ENCODE assay signal across 22 cellular contexts in genomic region chr14:95776798-95777615, GRCh38.
DNase-seq lines count a peak whose midpoint lies in the region; ATAC-seq, FAIRE-seq and TF ChIP-seq lines count a peak whose summit lies in the region.
"Had no signal": no experiment of that assay in that cellular context is flagged by ENCODE, and none has a peak within 500 bp of the region (broad histone marks: within the 10 kb centered on the region; RNA-seq: fewer than 3 reads in every experiment).

No MANE protein-coding gene starts in this region.

- no peak overlapping the region for H2AK5ac ChIP-seq in H9 (ENCODE audit: insufficient read length, low read length)

- H3K4me2 ChIP-seq in A549, result no peak overlapping the region
- no peak overlapping the region for H3K4me2 ChIP-seq in H9 (ENCODE audit: insufficient read depth, insufficient read length, low read length)
- H3K4me2 ChIP-seq: SK-N-SH had no signal

- no peak overlapping the region for H2AFZ ChIP-seq in H9 (ENCODE audit: low read length)
- H2AFZ ChIP-seq: GM23248 had no signal

- H3K79me1 ChIP-seq in H9 (ENCODE audit: insufficient read depth, low read depth, low read length, poor library complexity, severe bottlenecking), result no peaks in the 10 kb centered on the region

- H3K36me3 Mint-ChIP-seq in H9 (ENCODE audit: insufficient read depth in 1 of 3, low read depth in 3 of 3) (no peaks in the 10 kb centered on the region), T-cell (no peaks in the 10 kb centered on the region)
- H3K36me3 Mint-ChIP-seq: CD14-positive monocyte, IgD-negative memory B cell had no signal

- H2BK12ac ChIP-seq in H9 (ENCODE audit: insufficient read length, low read depth, low read length), result no peak overlapping the region

- no peak overlapping the region for H4K5ac ChIP-seq in H9 (ENCODE audit: insufficient read length, low read depth, low read length)

- H2BK120ac ChIP-seq in H9 (ENCODE audit: low read depth, low read length, poor library complexity, severe bottlenecking), result no peak overlapping the region

- H2BK15ac ChIP-seq in H9 (ENCODE audit: low read depth, low read length), result no peak overlapping the region

- no peaks in the 10 kb centered on the region for H4K20me1 ChIP-seq in H9 (ENCODE audit: control insufficient read depth, insufficient read depth, insufficient read length)

- H3K9ac ChIP-seq in H9 (ENCODE audit: extremely low read depth, insufficient read length, low read length), result no peak overlapping the region
- H3K9ac ChIP-seq: GM23248, SK-N-SH had no signal

- no peaks in the 10 kb centered on the region for H3K9me3 ChIP-seq in A549
- H3K9me3 ChIP-seq in H9 (ENCODE audit: control insufficient read depth, low read depth, low read length), result no peaks in the 10 kb centered on the region
- H3K9me3 ChIP-seq: SK-N-SH had no signal

- H3K27me3 ChIP-seq in H9 (ENCODE audit: insufficient read depth, low read length), result peaks cover 4% of the 10 kb centered on the region; the same call in 1 of the 2 replicates

- WGBS in A549 (ENCODE audit: missing lambda C conversion rate), result 13% methylated on average over 7 of the region's 7 CpGs
- no CpG with 5 or more reads among the region's 7 CpGs for WGBS in H9 (ENCODE audit: extremely low coverage, insufficient read length, low lambda C conversion rate)

- H3K27me3 Mint-ChIP-seq in H9 (ENCODE audit: low read depth) (peaks cover 26% of the 10 kb centered on the region), T-cell (peaks cover 23 to 27% of the 10 kb centered on the region in 2 donors)

- no peak for FAIRE-seq in A549 (lab: Jason Lieb, UNC)
- FAIRE-seq: A204.1, D721Med had no signal

- H3K4me3 Mint-ChIP-seq in H9, result no peak overlapping the region
- H3K4me3 Mint-ChIP-seq in T-cell, result no peak overlapping the region
- H3K4me3 Mint-ChIP-seq: B cell, CD14-positive monocyte, IgD-negative memory B cell had no signal

- H3K27ac ChIP-seq in A549 (no peak overlapping the region), H9 (ENCODE audit: insufficient read length, low read depth, low read length) (no peak overlapping the region)
- H3K27ac ChIP-seq: GM23248 had no signal

- H3K4me1 Mint-ChIP-seq in H9, result peaks cover 11 to 12% of the 10 kb centered on the region in 2 experiments
- no peaks in the 10 kb centered on the region for H3K4me1 Mint-ChIP-seq in T-cell
- H3K4me1 Mint-ChIP-seq: CD14-positive monocyte, IgD-negative memory B cell had no signal

- POLR2A ChIA-PET in A549 (lab: Yijun Ruan, JAX) (no interaction called here), T-cell (lab: Charles Lee) (no interaction called here)

- no peak overlapping the region for H3K4me3 ChIP-seq in A549
- H3K4me3 ChIP-seq: GM23248 had no signal

- no peak for TF ChIP-seq RAD21 in A549 (conservative IDR thresholded peaks at IDR 0.05 in 1 of 2, IDR thresholded peaks at IDR 0.05 in 1 of 2)

- H4K91ac ChIP-seq in H9 (ENCODE audit: insufficient read length, low read depth, low read length), result no peak overlapping the region

- no peak overlapping the region for H3K56ac ChIP-seq in H9 (ENCODE audit: insufficient read length, low read depth, low read length)

- H3K18ac ChIP-seq in H9 (ENCODE audit: insufficient read length, low read depth, low read length), result no peak overlapping the region

- CTCF ChIA-PET in A549 (lab: Yijun Ruan, JAX) (interaction anchor here (1.2 to 1.3 kb wide), 3 partner anchors 11 to 167 kb away, joined by 3 read pairs; no protein-coding TSS in a partner anchor), T-cell (lab: Charles Lee) (no interaction called here)

- no peaks in the 10 kb centered on the region for H3K9me3 Mint-ChIP-seq in H9
- H3K9me3 Mint-ChIP-seq in T-cell, result no peaks in the 10 kb centered on the region
- H3K9me3 Mint-ChIP-seq: CD14-positive monocyte, IgD-negative memory B cell had no signal

- no peak overlapping the region for H4K8ac ChIP-seq in H9 (replicated peaks; ENCODE audit: insufficient read length, low read depth, low read length)

- no peak overlapping the region for H3K23ac ChIP-seq in H9 (ENCODE audit: insufficient read length, low read depth, low read length)

- no peak overlapping the region for H2BK5ac ChIP-seq in H9 (ENCODE audit: insufficient read length, low read length)

- H2BK20ac ChIP-seq in H9 (ENCODE audit: low read depth, low read length, poor library complexity, severe bottlenecking), result no peak overlapping the region

- H3K4ac ChIP-seq in H9 (ENCODE audit: low read depth, low read length), result no peak overlapping the region

- H3K14ac ChIP-seq in H9 (ENCODE audit: insufficient read depth, low read length), result peak overlapping the region; percentile 51

- TF ChIP-seq CTCF in A549 (IDR thresholded peaks at IDR 0.05), result no peak
- no peak for TF ChIP-seq CTCF in H9 (conservative IDR thresholded peaks at IDR 0.05)

- no peaks in the 10 kb centered on the region for H3K4me1 ChIP-seq in A549
- H3K4me1 ChIP-seq in H9 (ENCODE audit: insufficient read depth, low read length), result no peaks in the 10 kb centered on the region

- ATAC-seq in A549, result no peak
- no peak for ATAC-seq in T-cell (replicated peaks in 1 of 4)
- no peak for ATAC-seq in GM21515 (IDR thresholded peaks at IDR 0.05; ENCODE audit: unreplicated experiment)
- ATAC-seq: Panc1 had no signal

- DNase-seq in A549 (ENCODE audit: low read depth in 1 of 2, low spot score in 1 of 2), result no peak
- DNase-seq in H9, result no peak
- DNase-seq in NCI-H2107 (lab: John Stamatoyannopoulos, UW), result peak; percentile 72
- DNase-seq in mesenteric fat pad (ENCODE audit: low spot score), result peak; percentile 62
- no peak for DNase-seq in T-cell
- no peak for DNase-seq in occipital lobe (lab: John Stamatoyannopoulos, UW)
- DNase-seq: DMS53; EL; GM23248; MV-4-11; NCI-H1105 treated with DMSO at 0.1 percent for 48 hours; NCI-H187 treated with DMSO at 0.1 percent for 48 hours; NK-92 treated with Interleukin-12 subunit alpha and Interleukin-12 subunit beta, amount 100 ng/mL, for 24 hours; SIG-M5; SK-N-SH had no signal

- H3K79me2 ChIP-seq in H9 (ENCODE audit: insufficient read depth, low read length), result no peaks in the 10 kb centered on the region

- H3T11ph ChIP-seq in H9 (ENCODE audit: low read length), result no peak overlapping the region

- no peak for TF ChIP-seq POLR2A in A549 (IDR thresholded peaks at IDR 0.05; ENCODE audit: low read length)

- no peak for TF ChIP-seq EP300 in A549 (IDR thresholded peaks at IDR 0.05)

- H3K23me2 ChIP-seq in H9 (ENCODE audit: insufficient read length, low read depth, low read length, poor library complexity, severe bottlenecking), result no peaks in the 10 kb centered on the region

- H3K27ac Mint-ChIP-seq in H9 (no peak overlapping the region; a peak in 1 of 7 replicates), T-cell (no peak overlapping the region)
- H3K27ac Mint-ChIP-seq: B cell, CD14-positive monocyte, IgD-negative memory B cell had no signal

TF ChIP-seq in A549, 52 proteins besides CTCF, POLR2A, EP300 and RAD21:
- TF ChIP-seq MAX (IDR thresholded peaks at IDR 0.05) (no peak), CBX8 (IDR thresholded peaks at IDR 0.05) (0 out of 2 replicates have a peak, but pooled peaks have one; percentile 64)

Comparison
In these comparisons a context has a peak if more than half of its experiments do, and no peak if none do; other contexts are left out.
1. DNase-seq: peak in NCI-H2107 (single experiment) and mesenteric fat pad (single experiment); none in A549 (0 of 2), H9 (single experiment), T-cell (0 of 34) and occipital lobe (single experiment).